1 cellular context compared by ENCODE assay signal in the genomic region with DNA sequence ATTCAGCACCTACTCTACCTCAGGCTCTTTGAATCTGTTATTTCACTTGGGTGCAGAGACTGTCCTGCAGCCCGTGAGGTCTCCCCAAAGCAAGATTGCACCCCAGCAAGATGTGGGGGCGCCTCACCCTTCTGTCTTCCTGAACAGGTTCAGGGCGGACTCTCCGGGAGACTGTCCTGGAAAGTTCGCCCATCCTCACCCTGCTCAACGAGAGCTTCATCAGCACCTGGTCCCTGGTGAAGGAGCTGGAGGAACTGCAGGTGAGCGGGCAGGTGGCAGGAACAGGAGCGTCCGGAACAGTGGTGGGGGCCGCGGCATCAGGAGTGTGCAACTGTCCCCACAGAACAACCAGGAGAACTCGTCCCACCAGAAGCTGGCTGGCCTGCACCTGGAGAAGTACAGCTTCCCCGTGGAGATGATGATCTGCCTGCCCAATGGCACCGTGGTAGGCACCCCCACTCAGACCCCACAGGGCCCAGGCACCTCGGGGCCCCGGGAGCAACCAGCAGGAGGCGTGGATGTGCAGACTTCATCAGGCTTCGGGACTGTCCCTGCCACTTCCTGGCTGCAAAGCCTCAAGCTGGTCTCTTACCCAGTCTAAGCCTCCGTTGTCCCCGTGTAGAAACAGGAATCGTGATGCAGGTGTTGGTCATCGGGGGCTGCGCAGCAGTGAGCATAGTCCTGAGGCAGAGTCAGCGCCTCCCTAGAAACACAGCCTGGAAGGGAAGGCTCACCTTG.
TF ChIP-seq lines count a peak whose summit lies in the region.

No MANE protein-coding gene starts in this region.

TF ChIP-seq in HCT116, 20 proteins besides CTCF, POLR2A, EP300 and RAD21:
- no peak for TF ChIP-seq SRF (IDR thresholded peaks at IDR 0.05; ENCODE audit: low read depth)
- TF ChIP-seq CEBPB (IDR thresholded peaks at IDR 0.05; ENCODE audit: low read depth) = no peak
- TF ChIP-seq, protein P1, sequence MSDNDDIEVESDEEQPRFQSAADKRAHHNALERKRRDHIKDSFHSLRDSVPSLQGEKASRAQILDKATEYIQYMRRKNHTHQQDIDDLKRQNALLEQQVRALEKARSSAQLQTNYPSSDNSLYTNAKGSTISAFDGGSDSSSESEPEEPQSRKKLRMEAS (IDR thresholded peaks at IDR 0.05) = no peak
- TF ChIP-seq ELF1 (IDR thresholded peaks at IDR 0.05; ENCODE audit: borderline replicate concordance, low read depth) = no peak
- TF ChIP-seq, protein P2, sequence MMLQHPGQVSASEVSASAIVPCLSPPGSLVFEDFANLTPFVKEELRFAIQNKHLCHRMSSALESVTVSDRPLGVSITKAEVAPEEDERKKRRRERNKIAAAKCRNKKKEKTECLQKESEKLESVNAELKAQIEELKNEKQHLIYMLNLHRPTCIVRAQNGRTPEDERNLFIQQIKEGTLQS (IDR thresholded peaks at IDR 0.05) = no peak
- TF ChIP-seq JUND (IDR thresholded peaks at IDR 0.05) = no peak
- TF ChIP-seq, protein P3, sequence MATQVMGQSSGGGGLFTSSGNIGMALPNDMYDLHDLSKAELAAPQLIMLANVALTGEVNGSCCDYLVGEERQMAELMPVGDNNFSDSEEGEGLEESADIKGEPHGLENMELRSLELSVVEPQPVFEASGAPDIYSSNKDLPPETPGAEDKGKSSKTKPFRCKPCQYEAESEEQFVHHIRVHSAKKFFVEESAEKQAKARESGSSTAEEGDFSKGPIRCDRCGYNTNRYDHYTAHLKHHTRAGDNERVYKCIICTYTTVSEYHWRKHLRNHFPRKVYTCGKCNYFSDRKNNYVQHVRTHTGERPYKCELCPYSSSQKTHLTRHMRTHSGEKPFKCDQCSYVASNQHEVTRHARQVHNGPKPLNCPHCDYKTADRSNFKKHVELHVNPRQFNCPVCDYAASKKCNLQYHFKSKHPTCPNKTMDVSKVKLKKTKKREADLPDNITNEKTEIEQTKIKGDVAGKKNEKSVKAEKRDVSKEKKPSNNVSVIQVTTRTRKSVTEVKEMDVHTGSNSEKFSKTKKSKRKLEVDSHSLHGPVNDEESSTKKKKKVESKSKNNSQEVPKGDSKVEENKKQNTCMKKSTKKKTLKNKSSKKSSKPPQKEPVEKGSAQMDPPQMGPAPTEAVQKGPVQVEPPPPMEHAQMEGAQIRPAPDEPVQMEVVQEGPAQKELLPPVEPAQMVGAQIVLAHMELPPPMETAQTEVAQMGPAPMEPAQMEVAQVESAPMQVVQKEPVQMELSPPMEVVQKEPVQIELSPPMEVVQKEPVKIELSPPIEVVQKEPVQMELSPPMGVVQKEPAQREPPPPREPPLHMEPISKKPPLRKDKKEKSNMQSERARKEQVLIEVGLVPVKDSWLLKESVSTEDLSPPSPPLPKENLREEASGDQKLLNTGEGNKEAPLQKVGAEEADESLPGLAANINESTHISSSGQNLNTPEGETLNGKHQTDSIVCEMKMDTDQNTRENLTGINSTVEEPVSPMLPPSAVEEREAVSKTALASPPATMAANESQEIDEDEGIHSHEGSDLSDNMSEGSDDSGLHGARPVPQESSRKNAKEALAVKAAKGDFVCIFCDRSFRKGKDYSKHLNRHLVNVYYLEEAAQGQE (IDR thresholded peaks at IDR 0.05; ENCODE audit: low read depth) = no peak
- no peak for TF ChIP-seq EZH2phosphoT487 (IDR thresholded peaks at IDR 0.05; ENCODE audit: borderline replicate concordance)
- no peak for TF ChIP-seq EGR1 (IDR thresholded peaks at IDR 0.05; ENCODE audit: low read depth)
- no peak for TF ChIP-seq ZNF274 (IDR thresholded peaks at IDR 0.05; ENCODE audit: low read depth, low read length)
- no peak for TF ChIP-seq POLR2AphosphoS5 (IDR thresholded peaks at IDR 0.05; ENCODE audit: low read depth, low read length)
